ENCODE assay signal across 8 cellular contexts in genomic region chr11:78416285-78417174, GRCh38.
A peak's percentile ranks its signal among the peaks of the same experiment; 100 is the strongest.
DNase-seq lines count a peak whose midpoint lies in the region; ATAC-seq and TF ChIP-seq lines count a peak whose summit lies in the region.

No MANE protein-coding gene starts in this region.

- DNase-seq in AG09309 (ENCODE audit: low read depth) (no peak), NCI-H510A (lab: John Stamatoyannopoulos, UW) (peak; percentile 59), left kidney (ENCODE audit: low read depth, low spot score) (peak; percentile 94)
- peak; percentile 72 to 78 for DNase-seq in activated CD4-positive, alpha-beta T cell treated with anti-CD3 and anti-CD28 coated beads for 4 hours
- DNase-seq in stimulated activated CD4-positive, alpha-beta T cell treated with anti-CD3 and anti-CD28 coated beads, Interleukin-1b, Interleukin-23, amount 100 ng/mL, for 48 hours = peak; percentile 77

- H3K4me3 ChIP-seq in AG09309 (ENCODE audit: control insufficient read depth, low read depth, low read length) = peak overlapping the region; percentile 66

- ATAC-seq in GM19043 (IDR thresholded peaks at IDR 0.05; ENCODE audit: low read depth, unreplicated experiment) (peak; percentile 42), HG03432 (IDR thresholded peaks at IDR 0.05; ENCODE audit: unreplicated experiment) (peak; percentile 60)

- peak; percentile 60 for TF ChIP-seq CTCF in AG09309 (IDR thresholded peaks at IDR 0.05; ENCODE audit: control insufficient read depth, insufficient read depth, low read depth, low read length, missing control alignments)

- H3K27ac ChIP-seq in cingulate gyrus (ENCODE audit: low read depth, low read length) = peak overlapping the region; percentile 90
